11 cellular contexts compared by ENCODE assay signal in the genomic region with DNA sequence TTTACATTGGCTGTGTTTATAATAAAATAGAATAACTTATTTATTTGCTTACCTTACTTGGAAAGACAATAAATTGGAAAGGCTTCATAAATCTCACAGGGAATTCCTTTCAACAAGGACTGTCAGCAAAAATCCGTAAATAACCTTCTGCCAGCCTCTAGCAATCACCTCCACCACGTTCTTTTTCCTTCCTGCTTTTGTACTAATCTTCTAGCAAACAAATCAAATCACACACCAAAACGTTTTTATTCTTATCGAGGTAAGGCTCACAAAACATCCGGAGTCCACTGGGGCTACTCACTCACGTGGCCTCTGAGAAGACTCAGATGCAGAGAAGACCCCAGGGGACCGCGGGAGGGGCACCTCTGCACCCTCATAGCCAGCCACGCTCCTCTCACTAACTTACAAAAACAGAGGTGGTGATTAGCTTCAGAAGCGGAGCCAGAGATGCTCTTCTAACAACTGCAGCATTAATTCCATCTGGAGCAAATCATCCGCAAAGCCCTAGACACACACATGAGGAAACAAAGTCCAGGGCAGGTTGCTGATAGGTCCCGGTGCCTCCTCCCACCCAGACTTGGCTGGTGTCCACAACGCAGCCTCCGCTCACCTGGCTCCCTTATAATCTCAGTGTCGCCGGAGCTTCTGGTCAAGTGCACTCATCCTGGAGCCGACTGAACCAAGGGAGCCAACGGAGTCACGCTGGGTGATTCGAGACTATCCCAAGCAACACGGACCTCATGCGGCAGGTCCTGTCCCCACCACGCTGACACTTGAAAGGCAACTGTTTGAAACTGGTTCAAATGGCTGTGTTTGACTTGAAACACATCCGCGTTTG. TPM values are rescaled to one million over a fixed set of nuclear protein-coding genes. Genes with fewer than 3 reads are reported as not detected.
DNase-seq lines count a peak whose midpoint lies in the region; ATAC-seq and TF ChIP-seq lines count a peak whose summit lies in the region.
"Had no signal": no experiment of that assay in that cellular context is flagged by ENCODE, and none has a peak within 500 bp of the region (broad histone marks: within the 10 kb centered on the region; RNA-seq: fewer than 3 reads in every experiment).

No MANE protein-coding gene starts in this region.

- peak overlapping the region in 2 of 3 donors; percentile 13 to 47 for H3K9ac ChIP-seq in skeletal muscle tissue (ENCODE audit: low read depth in 1 of 3, low read length in 3 of 3)

- 43% methylated on average over 25 of the region's 25 CpGs for WGBS in right cardiac atrium

- TF ChIP-seq RAD21 in Ishikawa (IDR thresholded peaks at IDR 0.05; ENCODE audit: low read depth) = no peak

- H3K27ac ChIP-seq in right cardiac atrium (ENCODE audit: low read length) (peak overlapping the region; percentile 7), skeletal muscle tissue (ENCODE audit: low read depth, low read length) (peak overlapping the region; percentile 3)
- H3K27ac ChIP-seq: neutrophil had no signal

- H3K27me3 ChIP-seq in right cardiac atrium (ENCODE audit: control insufficient read depth, insufficient read depth) (no peaks in the 10 kb centered on the region), skeletal muscle tissue (ENCODE audit: control insufficient read depth in 3 of 3, insufficient read depth in 3 of 3, low read length in 3 of 3) (no peaks in the 10 kb centered on the region)
- H3K27me3 ChIP-seq: neutrophil had no signal

- peak; percentile 56 for DNase-seq in NCI-H345 treated with DMSO at 0.1 percent for 48 hours (lab: John Stamatoyannopoulos, UW; ENCODE audit: unreplicated experiment)
- peak in 2 of 3 donors; percentile 49 to 58 for DNase-seq in right cardiac atrium
- no peak for DNase-seq in NCI-H1930 (lab: John Stamatoyannopoulos, UW)

- H3K36me3 ChIP-seq in skeletal muscle tissue (ENCODE audit: control insufficient read depth in 3 of 3, insufficient read depth in 3 of 3, low read length in 3 of 3) = peaks cover 0 to 5% (median 5%) of the 10 kb centered on the region in 3 donors

- H3K4me1 ChIP-seq in right cardiac atrium (ENCODE audit: control insufficient read depth, insufficient read depth, low read length) = peaks cover 15% of the 10 kb centered on the region
- H3K4me1 ChIP-seq in skeletal muscle tissue (ENCODE audit: control insufficient read depth in 3 of 3, insufficient read depth in 3 of 3, low read length in 3 of 3) = peaks cover 44 to 69% (median 56%) of the 10 kb centered on the region in 3 donors

- TF ChIP-seq EP300 in Ishikawa (IDR thresholded peaks at IDR 0.05; ENCODE audit: borderline replicate concordance) = no peak

- peak in 1 of 2 donors; percentile 13 for ATAC-seq in right cardiac atrium
- ATAC-seq in HG03439 (IDR thresholded peaks at IDR 0.05; ENCODE audit: unreplicated experiment) = no peak
- ATAC-seq in HG02884 (IDR thresholded peaks at IDR 0.05; ENCODE audit: unreplicated experiment) = no peak
- no peak for ATAC-seq in HG03342 (IDR thresholded peaks at IDR 0.05; ENCODE audit: unreplicated experiment)
- ATAC-seq: Panc1; stimulated activated effector memory CD8-positive, alpha-beta T cell treated with anti-CD3 and anti-CD28 coated beads, Interleukin-12 subunit alpha, Interleukin-12 subunit beta, amount 100 ng/mL, for 72 hours had no signal

- H3K4me3 ChIP-seq in right cardiac atrium (ENCODE audit: low read length) (no peak overlapping the region), skeletal muscle tissue (ENCODE audit: low read length in 3 of 3) (no peak overlapping the region)

- intact Hi-C loops in right cardiac atrium (cut with DNase I) = no loop called here

- H3K9me3 ChIP-seq in right cardiac atrium (ENCODE audit: control insufficient read depth, low read length) (no peaks in the 10 kb centered on the region), skeletal muscle tissue (ENCODE audit: control insufficient read depth in 3 of 3, low read length in 3 of 3) (no peaks in the 10 kb centered on the region)
- H3K9me3 ChIP-seq: neutrophil had no signal

TF ChIP-seq in Ishikawa, 13 proteins besides CTCF, POLR2A, EP300 and RAD21:
- TF ChIP-seq TEAD4 (IDR thresholded peaks at IDR 0.05) (no peak), CEBPB (IDR thresholded peaks at IDR 0.05) (no peak), NFIC (IDR thresholded peaks at IDR 0.05) (peak; percentile 38; the same call in 1 of the 2 replicates)

RNA-seq across cellular contexts. Expression of gene CTBP2, which starts 22.5 kb away (rescaled TPM):
- 10 to 100 TPM; 36.6 to 38.7 (median 38.0) TPM for total RNA-seq in right cardiac atrium
- polyA plus RNA-seq in right cardiac atrium = 16.6 TPM
- 32.9 TPM for total RNA-seq in skeletal muscle tissue

Comparison
In these comparisons a context has a peak if more than half of its experiments do, and no peak if none do; other contexts are left out.
1. DNase-seq: peak in NCI-H345 treated with DMSO at 0.1 percent for 48 hours (single experiment) and right cardiac atrium (2 of 3); none in NCI-H1930 (0 of 2).